Comparison of ENCODE assay signal across 8 cellular contexts in the genomic region with DNA sequence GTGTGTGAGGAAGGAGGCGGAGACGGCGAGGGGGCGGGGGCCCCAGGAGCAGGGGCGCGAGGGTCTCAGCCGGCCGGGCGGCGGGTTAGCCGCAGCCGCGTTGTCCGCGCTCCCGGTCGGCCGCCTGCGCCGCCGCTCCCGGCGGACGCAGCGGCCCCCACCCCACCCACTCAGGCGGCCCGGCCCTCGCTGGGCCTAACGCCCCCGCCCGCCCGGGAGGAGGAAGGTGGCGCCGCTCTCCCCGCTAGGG. TPM values are rescaled to one million over a fixed set of nuclear protein-coding genes. Genes with fewer than 3 reads are reported as not detected.
DNase-seq lines count a peak whose midpoint lies in the region; ATAC-seq, FAIRE-seq and TF ChIP-seq lines count a peak whose summit lies in the region.

FCHSD2 (minus strand) TSS at position 191 of the 250 bp plus-strand sequence. CDS start 441 bp downstream, outside the sequence.

- H3K9me1 ChIP-seq in keratinocyte (ENCODE audit: control insufficient read depth, extremely low read depth, insufficient read depth, low read length): no peaks in the 10 kb centered on the region

- H3K9me3 ChIP-seq in astrocyte (ENCODE audit: insufficient read depth, low read depth, low read length) (no peaks in the 10 kb centered on the region), keratinocyte (ENCODE audit: control insufficient read depth, low read depth, low read length) (no peaks in the 10 kb centered on the region)

- no peak for DNase-seq in activated T-cell treated with anti-CD3 and anti-CD28 coated beads, Interleukin-2, amount 50 U/mL, for 24 hours
- DNase-seq in activated T-cell treated with anti-CD3 and anti-CD28 coated beads, Interleukin-2, amount 50 U/mL, for 48 hours: no peak
- DNase-seq in astrocyte (ENCODE audit: low read depth) (no peak), keratinocyte (ENCODE audit: low read depth, low spot score) (no peak), NCI-H1092 treated with DMSO at 0.1 percent for 48 hours (lab: John Stamatoyannopoulos, UW) (no peak)
- no peak for DNase-seq in stimulated activated naive CD8-positive, alpha-beta T cell treated with anti-CD3 and anti-CD28 coated beads, Interleukin-15, amount 100 ng/mL, for 72 hours
- no peak for DNase-seq in stimulated activated CD4-positive, alpha-beta T cell treated with anti-CD3 and anti-CD28 coated beads, Interleukin-2, amount 100 ng/mL, for 48 hours

- H3K79me2 ChIP-seq in astrocyte (ENCODE audit: insufficient read depth, low read length): peaks cover 42% of the 10 kb centered on the region
- H3K79me2 ChIP-seq in keratinocyte (ENCODE audit: control insufficient read depth, insufficient read depth, low read length): peaks cover 34% of the 10 kb centered on the region

- H3K4me3 Mint-ChIP-seq in activated T-cell treated with anti-CD3 and anti-CD28 coated beads, Interleukin-2, amount 50 U/mL, for 24 hours: peak within 1 kb of the TSS; percentile 96
- H3K4me3 Mint-ChIP-seq in astrocyte (ENCODE audit: unreplicated experiment): peak within 1 kb of the TSS; percentile 97
- H3K4me3 Mint-ChIP-seq in stimulated activated naive CD8-positive, alpha-beta T cell treated with anti-CD3 and anti-CD28 coated beads, Interleukin-15, amount 100 ng/mL, for 72 hours: peak within 1 kb of the TSS; percentile 89 to 92

- peak within 1 kb of the TSS; percentile 94 for H3K27ac Mint-ChIP-seq in activated T-cell treated with anti-CD3 and anti-CD28 coated beads, Interleukin-2, amount 50 U/mL, for 24 hours
- peak within 1 kb of the TSS; percentile 89 for H3K27ac Mint-ChIP-seq in astrocyte (ENCODE audit: unreplicated experiment)
- peak within 1 kb of the TSS; percentile 94 to 96 for H3K27ac Mint-ChIP-seq in stimulated activated naive CD8-positive, alpha-beta T cell treated with anti-CD3 and anti-CD28 coated beads, Interleukin-15, amount 100 ng/mL, for 72 hours

- peak within 1 kb of the TSS; percentile 84 for H3K9ac ChIP-seq in astrocyte (ENCODE audit: low read length)
- H3K9ac ChIP-seq in keratinocyte (ENCODE audit: control insufficient read depth, extremely low read depth, insufficient read depth, low read length): peak within 1 kb of the TSS; percentile 89

- no peaks in the 10 kb centered on the region for H3K27me3 ChIP-seq in astrocyte (ENCODE audit: insufficient read depth, low read length)
- H3K27me3 ChIP-seq in keratinocyte (ENCODE audit: control insufficient read depth, extremely low read depth, insufficient read depth, low read length): no peaks in the 10 kb centered on the region

- H3K4me1 ChIP-seq in astrocyte (ENCODE audit: insufficient read depth, low read length): peaks cover 12% of the 10 kb centered on the region
- peaks cover 16% of the 10 kb centered on the region for H3K4me1 ChIP-seq in keratinocyte (ENCODE audit: control insufficient read depth, extremely low read depth, insufficient read depth, low read length)

- dilution Hi-C loops in keratinocyte (cut with MboI; ENCODE audit: extremely low pct_ligation_motif_present, low sequenced_read_pairs): no loop called here

- peak within 1 kb of the TSS; percentile 79 for H2AFZ ChIP-seq in astrocyte (ENCODE audit: low read depth, low read length)
- peak within 1 kb of the TSS; percentile 92 for H2AFZ ChIP-seq in keratinocyte (ENCODE audit: control insufficient read depth, low read length)

- H3K36me3 ChIP-seq in astrocyte (ENCODE audit: insufficient read depth, low read length): no peaks in the 10 kb centered on the region
- peaks cover 0 to 5% of the 10 kb centered on the region in 2 experiments for H3K36me3 ChIP-seq in keratinocyte (ENCODE audit: control insufficient read depth in 2 of 2, extremely low read depth in 1 of 2, insufficient read depth in 2 of 2, low read length in 2 of 2)

- H4K20me1 ChIP-seq in astrocyte (ENCODE audit: insufficient read depth, low read length) (peaks cover 13% of the 10 kb centered on the region), keratinocyte (ENCODE audit: control insufficient read depth, extremely low read depth, insufficient read depth, low read length) (no peaks in the 10 kb centered on the region)

- FAIRE-seq in astrocyte (lab: Jason Lieb, UNC) (no peak), keratinocyte (lab: Jason Lieb, UNC) (no peak)

- no peak for ATAC-seq in stimulated activated naive CD8-positive, alpha-beta T cell treated with anti-CD3 and anti-CD28 coated beads, Interleukin-15, amount 100 ng/mL, for 72 hours
- no peak for ATAC-seq in GM21723 (IDR thresholded peaks at IDR 0.05; ENCODE audit: unreplicated experiment)

- H3K4me3 ChIP-seq in astrocyte (ENCODE audit: insufficient read depth, low read depth, low read length): peak within 1 kb of the TSS; percentile 84
- peak within 1 kb of the TSS; percentile 65 to 92 (median 75) for H3K4me3 ChIP-seq in keratinocyte (ENCODE audit: control insufficient read depth in 2 of 3, extremely low read depth in 1 of 3, insufficient read depth in 2 of 3, low read depth in 1 of 3, low read length in 3 of 3)

- H3K4me1 Mint-ChIP-seq in activated T-cell treated with anti-CD3 and anti-CD28 coated beads, Interleukin-2, amount 50 U/mL, for 24 hours (ENCODE audit: low read depth): peaks cover 48% of the 10 kb centered on the region
- H3K4me1 Mint-ChIP-seq in astrocyte (ENCODE audit: low read depth, unreplicated experiment): peaks cover 24% of the 10 kb centered on the region
- H3K4me1 Mint-ChIP-seq in stimulated activated naive CD8-positive, alpha-beta T cell treated with anti-CD3 and anti-CD28 coated beads, Interleukin-15, amount 100 ng/mL, for 72 hours: peaks cover 48% of the 10 kb centered on the region

- TF ChIP-seq CTCF in astrocyte (IDR thresholded peaks at IDR 0.05; ENCODE audit: insufficient read depth, low read depth, low read length): no peak
- TF ChIP-seq CTCF in keratinocyte (optimal IDR thresholded peaks at IDR 0.05 in 1 of 3, IDR thresholded peaks at IDR 0.05 in 1 of 3, conservative IDR thresholded peaks at IDR 0.05 in 1 of 3; ENCODE audit: extremely low read depth in 1 of 3, insufficient read depth in 2 of 3, low read length in 3 of 3): no peak

- no peaks in the 10 kb centered on the region for H3K27me3 Mint-ChIP-seq in activated T-cell treated with anti-CD3 and anti-CD28 coated beads, Interleukin-2, amount 50 U/mL, for 24 hours
- H3K27me3 Mint-ChIP-seq in astrocyte (ENCODE audit: low read depth, unreplicated experiment): peaks cover 6% of the 10 kb centered on the region
- peaks cover 8% of the 10 kb centered on the region for H3K27me3 Mint-ChIP-seq in stimulated activated naive CD8-positive, alpha-beta T cell treated with anti-CD3 and anti-CD28 coated beads, Interleukin-15, amount 100 ng/mL, for 72 hours

- H3K4me2 ChIP-seq in astrocyte (ENCODE audit: low read length): peak within 1 kb of the TSS; percentile 96
- H3K4me2 ChIP-seq in keratinocyte (ENCODE audit: control insufficient read depth, extremely low read depth, insufficient read depth, low read depth, low read length): peak within 1 kb of the TSS; percentile 97

- peaks cover 35% of the 10 kb centered on the region for H3K36me3 Mint-ChIP-seq in activated T-cell treated with anti-CD3 and anti-CD28 coated beads, Interleukin-2, amount 50 U/mL, for 24 hours (ENCODE audit: low read depth)
- H3K36me3 Mint-ChIP-seq in astrocyte (ENCODE audit: low read depth, unreplicated experiment): no peaks in the 10 kb centered on the region

- no peaks in the 10 kb centered on the region for H3K9me3 Mint-ChIP-seq in activated T-cell treated with anti-CD3 and anti-CD28 coated beads, Interleukin-2, amount 50 U/mL, for 24 hours
- peaks cover 2% of the 10 kb centered on the region for H3K9me3 Mint-ChIP-seq in astrocyte (ENCODE audit: unreplicated experiment)
- H3K9me3 Mint-ChIP-seq in stimulated activated naive CD8-positive, alpha-beta T cell treated with anti-CD3 and anti-CD28 coated beads, Interleukin-15, amount 100 ng/mL, for 72 hours: no peaks in the 10 kb centered on the region

- peak within 1 kb of the TSS; percentile 73 for H3K27ac ChIP-seq in astrocyte (ENCODE audit: low read depth, low read length)
- peak within 1 kb of the TSS; percentile 89 for H3K27ac ChIP-seq in keratinocyte (ENCODE audit: control insufficient read depth, insufficient read depth, low read length)

RNA-seq across cellular contexts. Expression of gene FCHSD2, which starts in this region (rescaled TPM):
- total RNA-seq in astrocyte: 17.8 and 18.9 TPM in 2 replicates
- polyA plus RNA-seq in keratinocyte: 11.6 to 16.2 TPM (median 14.2 TPM) in 3 replicates
- 42.3 TPM for polyA plus RNA-seq in keratinocyte (2011; ENCODE audit: low read depth)
- polyA plus RNA-seq in keratinocyte (2011; cell fraction: cytosol; rRNA removed): 12.3 and 17.5 TPM in 2 replicates
- polyA plus RNA-seq in keratinocyte (2011; cell fraction: nucleus; rRNA removed): 18.2 and 21.1 TPM in 2 replicates
- polyA plus RNA-seq in keratinocyte (2012; ENCODE audit: low replicate concordance): 11.2 and 12.1 TPM in 2 replicates
- 6.9 to 14.1 TPM (median 10.5 TPM) in 3 replicates for polyA minus RNA-seq in keratinocyte
- 14.8 TPM for polyA minus RNA-seq in keratinocyte (2011; cell fraction: cytosol; rRNA and poly(A)+ RNA removed)
- polyA minus RNA-seq in keratinocyte (2011; cell fraction: nucleus; rRNA and poly(A)+ RNA removed): 9.6 and 16.4 TPM in 2 replicates
